ENCODE assay signal across 1 cellular context in genomic region chr1:234957330-234958065, GRCh38.
A peak's percentile ranks its signal among the peaks of the same experiment; 100 is the strongest.
TF ChIP-seq lines count a peak whose summit lies in the region.

No MANE protein-coding gene starts in this region.

TF ChIP-seq in HepG2, 621 proteins besides CTCF, POLR2A, EP300 and RAD21 (continued from another document and continues in another):
- TF ChIP-seq ZHX2 (IDR thresholded peaks at IDR 0.05; ENCODE audit: low read depth) (peak; percentile 46; the same call in 1 of the 2 replicates), ZHX2 (CRISPR knock-in tag; IDR thresholded peaks at IDR 0.05; ENCODE audit: borderline replicate concordance) (no peak), ZNF510 (CRISPR knock-in tag; IDR thresholded peaks at IDR 0.05; ENCODE audit: low read depth) (peak; percentile 31; the same call in 1 of the 2 replicates), HDAC6 (IDR thresholded peaks at IDR 0.05; ENCODE audit: low read depth, low read length) (no peak), KDM1A (CRISPR knock-in tag; IDR thresholded peaks at IDR 0.05) (no peak), HES4 (CRISPR knock-in tag; IDR thresholded peaks at IDR 0.05; ENCODE audit: borderline replicate concordance) (no peak), ZNF468 (CRISPR knock-in tag; IDR thresholded peaks at IDR 0.05) (no peak), ZNF792 (CRISPR knock-in tag; IDR thresholded peaks at IDR 0.05) (peak; percentile 82; the same call in 1 of the 2 replicates), BCLAF1 (IDR thresholded peaks at IDR 0.05) (no peak), PRDM4 (CRISPR knock-in tag; IDR thresholded peaks at IDR 0.05; ENCODE audit: borderline replicate concordance) (no peak), ZNF775 (CRISPR knock-in tag; IDR thresholded peaks at IDR 0.05; ENCODE audit: borderline replicate concordance) (no peak; the same call in 1 of the 2 replicates), MAZ (IDR thresholded peaks at IDR 0.05; ENCODE audit: borderline replicate concordance, low read depth, low read length) (0 out of 2 replicates have a peak, but pooled peaks have one; percentile 45), MAZ (CRISPR knock-in tag; IDR thresholded peaks at IDR 0.05; ENCODE audit: low read depth) (no peak; the same call in 1 of the 2 replicates), POLR2G (IDR thresholded peaks at IDR 0.05; ENCODE audit: low read depth, low read length) (peak; percentile 34), CREM (IDR thresholded peaks at IDR 0.05) (peak; percentile 87), CREM (CRISPR knock-in tag; IDR thresholded peaks at IDR 0.05) (no peak), ATF2 (CRISPR knock-in tag; IDR thresholded peaks at IDR 0.05) (peak; percentile 95), ZNF629 (CRISPR knock-in tag; conservative IDR thresholded peaks at IDR 0.05) (0 out of 2 replicates have a peak, but pooled peaks have one; percentile 16), HMGXB4 (CRISPR knock-in tag; IDR thresholded peaks at IDR 0.05; ENCODE audit: borderline replicate concordance in 1 of 2, low read depth in 1 of 2) (peak in 1 of 2 experiments; percentile 57; a peak in 1 of 4 replicates), TCF12 (IDR thresholded peaks at IDR 0.05) (no peak), TCF12 (CRISPR knock-in tag; IDR thresholded peaks at IDR 0.05) (peak; percentile 91; the same call in 1 of the 2 replicates), ZFAT (CRISPR knock-in tag; conservative IDR thresholded peaks at IDR 0.05) (no peak), ZFX (CRISPR knock-in tag; IDR thresholded peaks at IDR 0.05; ENCODE audit: low read depth) (peak; percentile 75), MTF2 (CRISPR knock-in tag; IDR thresholded peaks at IDR 0.05; ENCODE audit: borderline replicate concordance) (no peak), CEBPB (IDR thresholded peaks at IDR 0.05; ENCODE audit: borderline replicate concordance, low read depth, low read length) (peak; percentile 81), SKI (IDR thresholded peaks at IDR 0.05; ENCODE audit: partially characterized antibody) (peak; percentile 76), ARNT (IDR thresholded peaks at IDR 0.05) (no peak), ZMAT5 (CRISPR knock-in tag; IDR thresholded peaks at IDR 0.05; ENCODE audit: borderline replicate concordance, low read depth) (no peak), CCAR2 (optimal IDR thresholded peaks at IDR 0.05; ENCODE audit: low read depth, low read length) (peak; percentile 37), SIX4 (CRISPR knock-in tag; IDR thresholded peaks at IDR 0.05) (peak; percentile 99), ZNF180 (CRISPR knock-in tag; IDR thresholded peaks at IDR 0.05; ENCODE audit: borderline replicate concordance, low read depth) (no peak), THAP9 (CRISPR knock-in tag; IDR thresholded peaks at IDR 0.05; ENCODE audit: borderline replicate concordance) (0 out of 2 replicates have a peak, but pooled peaks have one; percentile 29), PAF1 (CRISPR knock-in tag; IDR thresholded peaks at IDR 0.05) (no peak; the same call in 1 of the 2 replicates), ZNF616 (CRISPR knock-in tag; IDR thresholded peaks at IDR 0.05; ENCODE audit: low read depth) (peak; percentile 48; the same call in 1 of the 2 replicates), ZNF878 (CRISPR knock-in tag; IDR thresholded peaks at IDR 0.05) (peak; percentile 79)
